In genomic region chr3:3191675-3192480, GRCh38 we compare ENCODE assay signal across 11 cellular contexts. TPM values are rescaled to one million over a fixed set of nuclear protein-coding genes. Genes with fewer than 3 reads are reported as not detected.
DNase-seq lines count a peak whose midpoint lies in the region; ATAC-seq and TF ChIP-seq lines count a peak whose summit lies in the region.
"Had no signal": no experiment of that assay in that cellular context is flagged by ENCODE, and none has a peak within 500 bp of the region (broad histone marks: within the 10 kb centered on the region; RNA-seq: fewer than 3 reads in every experiment).

No MANE protein-coding gene starts in this region.

- H3K27ac ChIP-seq in DND-41 (ENCODE audit: low read length) = no peak overlapping the region
- H3K27ac ChIP-seq in uterus = no peak overlapping the region
- H3K27ac ChIP-seq: esophagus squamous epithelium, right atrium auricular region, testis had no signal

- H3K4me2 ChIP-seq in DND-41 (ENCODE audit: insufficient read depth, low read length) = peak overlapping the region; percentile 26

- H3K9me3 ChIP-seq in DND-41 (ENCODE audit: insufficient read depth, low read length, severe bottlenecking) (no peaks in the 10 kb centered on the region), mucosa of descending colon (no peaks in the 10 kb centered on the region), uterus (peaks cover 0 to 2% of the 10 kb centered on the region in 2 donors)
- H3K9me3 ChIP-seq: testis had no signal

- H3K9ac ChIP-seq in DND-41 (ENCODE audit: low read depth, low read length) = no peak overlapping the region

- H3K9me3 Mint-ChIP-seq in activated naive CD8-positive, alpha-beta T cell treated with anti-CD3 and anti-CD28 coated beads, Interleukin-2, amount 10 ng/mL, durations not matched to agents 7 days and 5 days = no peaks in the 10 kb centered on the region

- no peaks in the 10 kb centered on the region for H3K27me3 ChIP-seq in DND-41 (ENCODE audit: insufficient read depth, low read length, poor library complexity)
- no peaks in the 10 kb centered on the region for H3K27me3 ChIP-seq in uterus
- H3K27me3 ChIP-seq: esophagus squamous epithelium, right atrium auricular region, testis had no signal

- intact Hi-C loops in mucosa of descending colon (cut with DNase I, micrococcal nuclease) (no loop called here), uterus (cut with DNase I; ENCODE audit: low total_unique reads) (no loop called here)

- no peaks in the 10 kb centered on the region for H3K36me3 Mint-ChIP-seq in activated naive CD8-positive, alpha-beta T cell treated with anti-CD3 and anti-CD28 coated beads, Interleukin-2, amount 10 ng/mL, durations not matched to agents 7 days and 5 days

- no peak for TF ChIP-seq POLR2A in uterus (IDR thresholded peaks at IDR 0.05)

- H3K36me3 ChIP-seq in DND-41 (ENCODE audit: insufficient read depth, low read length) (no peaks in the 10 kb centered on the region), mucosa of descending colon (ENCODE audit: low read depth) (no peaks in the 10 kb centered on the region), uterus (no peaks in the 10 kb centered on the region)
- H3K36me3 ChIP-seq: esophagus squamous epithelium, right atrium auricular region had no signal

- no peak overlapping the region for H3K4me3 ChIP-seq in DND-41 (ENCODE audit: low read depth in 1 of 2, low read length in 2 of 2)
- no peak overlapping the region for H3K4me3 ChIP-seq in mucosa of descending colon
- no peak overlapping the region for H3K4me3 ChIP-seq in uterus
- H3K4me3 ChIP-seq: esophagus squamous epithelium, right atrium auricular region, testis had no signal

- no peaks in the 10 kb centered on the region for H3K79me2 ChIP-seq in DND-41 (ENCODE audit: insufficient read depth, low read length)

- peak overlapping the region; percentile 42 for H3K4me3 Mint-ChIP-seq in activated naive CD8-positive, alpha-beta T cell treated with anti-CD3 and anti-CD28 coated beads, Interleukin-2, amount 10 ng/mL, durations not matched to agents 7 days and 5 days

- peaks cover 3% of the 10 kb centered on the region for H3K27me3 Mint-ChIP-seq in activated naive CD8-positive, alpha-beta T cell treated with anti-CD3 and anti-CD28 coated beads, Interleukin-2, amount 10 ng/mL, durations not matched to agents 7 days and 5 days

- peaks cover 15% of the 10 kb centered on the region for H3K4me1 Mint-ChIP-seq in activated naive CD8-positive, alpha-beta T cell treated with anti-CD3 and anti-CD28 coated beads, Interleukin-2, amount 10 ng/mL, durations not matched to agents 7 days and 5 days

- peak overlapping the region; percentile 38 for H2AFZ ChIP-seq in DND-41 (ENCODE audit: low read depth, low read length)

- DNase-seq in DND-41 (no peak), Kasumi-1 (lab: John Stamatoyannopoulos, UW) (peak; percentile 69 to 70), mucosa of descending colon (peak in 1 of 3 donors; percentile 10), uterus (no peak)
- DNase-seq in activated naive CD8-positive, alpha-beta T cell treated with anti-CD3 and anti-CD28 coated beads, Interleukin-2, amount 10 ng/mL, durations not matched to agents 7 days and 5 days = no peak
- DNase-seq: cerebellar nuclear complex, esophagus squamous epithelium, testis had no signal

- TF ChIP-seq CTCF in DND-41 (IDR thresholded peaks at IDR 0.05; ENCODE audit: borderline replicate concordance, extremely low read depth, low read length, poor library complexity, severe bottlenecking) = no peak
- no peak for TF ChIP-seq CTCF in mucosa of descending colon (IDR thresholded peaks at IDR 0.05)
- no peak for TF ChIP-seq CTCF in uterus (IDR thresholded peaks at IDR 0.05)

- H3K4me1 ChIP-seq in DND-41 (ENCODE audit: insufficient read depth, low read length) (peaks cover 16% of the 10 kb centered on the region), mucosa of descending colon (ENCODE audit: low read depth) (no peaks in the 10 kb centered on the region), uterus (no peaks in the 10 kb centered on the region)
- H3K4me1 ChIP-seq: esophagus squamous epithelium, right atrium auricular region had no signal

- POLR2A ChIA-PET in activated naive CD8-positive, alpha-beta T cell treated with anti-CD3 and anti-CD28 coated beads, Interleukin-2, amount 10 ng/mL, durations not matched to agents 7 days and 5 days (lab: Charles Lee) = no interaction called here

- H4K20me1 ChIP-seq in DND-41 (ENCODE audit: insufficient read depth, low read length) = no peaks in the 10 kb centered on the region

- ATAC-seq in DND-41 (ENCODE audit: insufficient read depth, low read depth) (peak; percentile 83), mucosa of descending colon (peak; percentile 80), HG03571 (IDR thresholded peaks at IDR 0.05; ENCODE audit: unreplicated experiment) (no peak), HG03520 (IDR thresholded peaks at IDR 0.05; ENCODE audit: unreplicated experiment) (no peak)
- peak; percentile 67 for ATAC-seq in activated naive CD8-positive, alpha-beta T cell treated with anti-CD3 and anti-CD28 coated beads, Interleukin-2, amount 10 ng/mL, durations not matched to agents 7 days and 5 days (ENCODE audit: low read depth)

- peak overlapping the region; percentile 39 for H3K27ac Mint-ChIP-seq in activated naive CD8-positive, alpha-beta T cell treated with anti-CD3 and anti-CD28 coated beads, Interleukin-2, amount 10 ng/mL, durations not matched to agents 7 days and 5 days

RNA-seq across cellular contexts. Expression of gene CRBN, which starts 12.4 kb away (rescaled TPM):
- 10 to 100 TPM; 73.0 to 75.6 TPM for total RNA-seq in activated naive CD8-positive, alpha-beta T cell treated with anti-CD3 and anti-CD28 coated beads, Interleukin-2, amount 10 ng/mL, durations not matched to agents 7 days and 5 days
- total RNA-seq in mucosa of descending colon (10 to 100 TPM; 35.8 to 65.9 (median 64.8) TPM), uterus (100 to 1,000 TPM in 1 of 4 donors, 10 to 100 TPM in 3; 40.2 to 207 (median 74.5) TPM)

Comparison
In these comparisons a context has a peak if more than half of its experiments do, and no peak if none do; other contexts are left out.
1. ATAC-seq: peak in DND-41 (single experiment), activated naive CD8-positive, alpha-beta T cell treated with anti-CD3 and anti-CD28 coated beads, Interleukin-2, amount 10 ng/mL, durations not matched to agents 7 days and 5 days (single experiment) and mucosa of descending colon (single experiment); none in HG03571 (single experiment) and HG03520 (single experiment).
2. DNase-seq: peak in Kasumi-1 (2 of 2); none in DND-41 (single experiment), activated naive CD8-positive, alpha-beta T cell treated with anti-CD3 and anti-CD28 coated beads, Interleukin-2, amount 10 ng/mL, durations not matched to agents 7 days and 5 days (single experiment) and uterus (0 of 2).